ENCODE assay signal across 8 cellular contexts in genomic region chr14:75123991-75124390, GRCh38. TPM values are rescaled to one million over a fixed set of nuclear protein-coding genes. Genes with fewer than 3 reads are reported as not detected.
DNase-seq lines count a peak whose midpoint lies in the region; ATAC-seq and TF ChIP-seq lines count a peak whose summit lies in the region.

No MANE protein-coding gene starts in this region.

- dilution Hi-C loops in mammary epithelial cell (cut with HindIII; ENCODE audit: low sequenced_read_pairs): no loop called here

- H3K4me1 ChIP-seq in mammary epithelial cell (ENCODE audit: insufficient read depth, low read length): peaks cover 37% of the 10 kb centered on the region
- H3K4me1 ChIP-seq in neuronal stem cell (ENCODE audit: control insufficient read depth in 2 of 2, insufficient read depth in 1 of 2, low read depth in 1 of 2, low read length in 2 of 2): peaks cover 0 to 10% of the 10 kb centered on the region in 2 donors

- H3K4me2 ChIP-seq in mammary epithelial cell (ENCODE audit: insufficient read depth, low read depth, low read length) (peak overlapping the region; percentile 34), neuronal stem cell (ENCODE audit: insufficient read depth, low read length, poor library complexity, severe bottlenecking) (no peak overlapping the region)

- H2BK15ac ChIP-seq in neuronal stem cell (ENCODE audit: low read length): no peak overlapping the region

- no peaks in the 10 kb centered on the region for H4K20me1 ChIP-seq in mammary epithelial cell (ENCODE audit: insufficient read depth, low read length)

- H3K14ac ChIP-seq in neuronal stem cell (ENCODE audit: low read length): no peak overlapping the region

- in situ Hi-C loops in mammary epithelial cell (cut with MboI; ENCODE audit: low sequenced_read_pairs in 2 of 2): loop anchor here in 1 of 2 donors (10.0 kb wide), 1 partner anchor 371 kb away; no protein-coding TSS in a partner anchor

- no peak overlapping the region for H2BK12ac ChIP-seq in neuronal stem cell (ENCODE audit: low read length)

- CTCF ChIA-PET in mammary epithelial cell (lab: Charles Lee; ENCODE audit: low non-redundant PET): interaction anchor here (0.7 kb wide), 1 partner anchor 171 kb away, joined by 5 read pairs; no protein-coding TSS in a partner anchor

- no peak overlapping the region for H3K4me3 ChIP-seq in mammary epithelial cell (replicated peaks in 1 of 3; ENCODE audit: insufficient read depth in 1 of 3, low read depth in 2 of 3, low read length in 3 of 3)
- H3K4me3 ChIP-seq in neuronal stem cell (ENCODE audit: low read length in 2 of 2): no peak overlapping the region

- no peak for TF ChIP-seq CTCF in mammary epithelial cell (conservative IDR thresholded peaks at IDR 0.05 in 1 of 2, IDR thresholded peaks at IDR 0.05 in 1 of 2; ENCODE audit: extremely low read depth in 1 of 2, insufficient read depth in 1 of 2, low read depth in 1 of 2, low read length in 2 of 2)

- peak; percentile 81 for DNase-seq in EL
- DNase-seq in RKO (ENCODE audit: low spot score): peak; percentile 84
- DNase-seq in mammary epithelial cell: peak; percentile 76
- no peak for DNase-seq in neuronal stem cell (ENCODE audit: low spot score)
- no peak for DNase-seq in NCI-H510A treated with DMSO at 0.1 percent for 48 hours (lab: John Stamatoyannopoulos, UW)

- H3K79me2 ChIP-seq in mammary epithelial cell (ENCODE audit: insufficient read depth, low read length): peaks cover 35% of the 10 kb centered on the region

- no peak overlapping the region for H3K18ac ChIP-seq in neuronal stem cell (ENCODE audit: low read length)

- no peak overlapping the region for H2AK5ac ChIP-seq in neuronal stem cell (ENCODE audit: low read depth, low read length)

- H2AFZ ChIP-seq in mammary epithelial cell (ENCODE audit: low read depth, low read length) (peak overlapping the region; percentile 53), neuronal stem cell (ENCODE audit: low read length) (peak overlapping the region; percentile 36)

- no peak overlapping the region for H4K8ac ChIP-seq in neuronal stem cell (ENCODE audit: low read depth, low read length)

- BruUV-seq in mammary epithelial cell (replicated peaks; lab: Mats Ljungman, UMichigan): no TSS peak

- intact Hi-C loops in mammary epithelial cell (cut with micrococcal nuclease): no loop called here

- no peak overlapping the region for H3K4ac ChIP-seq in neuronal stem cell (ENCODE audit: low read length)

- ATAC-seq in HG02840 (IDR thresholded peaks at IDR 0.05; ENCODE audit: low FRiP score, unreplicated experiment) (no peak), HG03442 (IDR thresholded peaks at IDR 0.05; ENCODE audit: unreplicated experiment) (no peak), GM21360 (IDR thresholded peaks at IDR 0.05; ENCODE audit: unreplicated experiment) (no peak)

- H3K27ac ChIP-seq in mammary epithelial cell (ENCODE audit: insufficient read depth, low read depth, low read length) (peak overlapping the region; percentile 38), neuronal stem cell (replicated peaks; ENCODE audit: low read length) (no peak overlapping the region)

- H2BK5ac ChIP-seq in neuronal stem cell (ENCODE audit: low read length): no peak overlapping the region

- WGBS in mammary epithelial cell (ENCODE audit: low coverage, missing lambda C conversion rate): 45% methylated on average over 7 of the region's 7 CpGs
- WGBS in neuronal stem cell (ENCODE audit: extremely low coverage in 2 of 2, insufficient read length in 2 of 2, insufficient replicate concordance in 1 of 2), 2 donors: no CpG with 5 or more reads among the region's 7 CpGs

- H3K9ac ChIP-seq in mammary epithelial cell (ENCODE audit: insufficient read depth, low read length) (no peak overlapping the region), neuronal stem cell (ENCODE audit: low read depth, low read length, poor library complexity) (no peak overlapping the region)

- H2BK120ac ChIP-seq in neuronal stem cell (ENCODE audit: low read depth, low read length): no peak overlapping the region

- peaks cover 2% of the 10 kb centered on the region for H3K79me1 ChIP-seq in neuronal stem cell (ENCODE audit: low read depth, low read length)

- H4K91ac ChIP-seq in neuronal stem cell (ENCODE audit: low read depth, low read length, poor library complexity): no peak overlapping the region

- H3K9me3 ChIP-seq in mammary epithelial cell (replicated peaks; ENCODE audit: insufficient read depth, low read length): no peaks in the 10 kb centered on the region
- no peaks in the 10 kb centered on the region for H3K9me3 ChIP-seq in neuronal stem cell (replicated peaks in 1 of 2; ENCODE audit: control insufficient read depth in 2 of 2, insufficient read depth in 1 of 2, low read depth in 1 of 2, low read length in 2 of 2)

- no peak overlapping the region for H3K23ac ChIP-seq in neuronal stem cell (ENCODE audit: low read depth, low read length, poor library complexity)

- peaks cover 10% of the 10 kb centered on the region for H3K36me3 ChIP-seq in mammary epithelial cell (ENCODE audit: insufficient read depth, low read length)
- H3K36me3 ChIP-seq in neuronal stem cell (replicated peaks in 1 of 2; ENCODE audit: control insufficient read depth in 2 of 2, insufficient read depth in 2 of 2, low read length in 2 of 2): peaks cover 5 to 23% of the 10 kb centered on the region in 2 donors

- H3K27me3 ChIP-seq in mammary epithelial cell (ENCODE audit: insufficient read depth, low read length) (no peaks in the 10 kb centered on the region), neuronal stem cell (ENCODE audit: control insufficient read depth in 3 of 3, insufficient read depth in 3 of 3, low read depth in 1 of 3, low read length in 3 of 3) (no peaks in the 10 kb centered on the region)

RNA-seq across cellular contexts. Expression of gene NEK9, which starts 2.9 kb away (rescaled TPM):
- total RNA-seq in mammary epithelial cell: 10 to 100 TPM; 31.7 to 58.0 TPM
- polyA plus RNA-seq in mammary epithelial cell: 17.7 TPM
- 54.9 TPM for polyA minus RNA-seq in mammary epithelial cell
- 39.3 TPM for polyA plus RNA-seq in neuronal stem cell (2013, experiment 1 of 2)
- polyA plus RNA-seq in neuronal stem cell (2013, experiment 2 of 2): 39.5 TPM

RNA-seq across cellular contexts. Expression of gene TMED10, which starts 52.4 kb away (rescaled TPM):
- 100 to 1,000 TPM; 389 to 397 TPM for total RNA-seq in mammary epithelial cell
- polyA plus RNA-seq in mammary epithelial cell: 385 TPM
- polyA minus RNA-seq in mammary epithelial cell: 522 TPM
- 134 TPM for polyA plus RNA-seq in neuronal stem cell (2013, experiment 1 of 2)
- polyA plus RNA-seq in neuronal stem cell (2013, experiment 2 of 2): 130 TPM

RNA-seq across cellular contexts. Expression of gene ZC2HC1C, which starts 54.5 kb away (rescaled TPM):
- under 1 TPM; 0.17 to 0.89 TPM for total RNA-seq in mammary epithelial cell
- 0.94 TPM for polyA plus RNA-seq in mammary epithelial cell
- polyA minus RNA-seq in mammary epithelial cell: not detected
- polyA plus RNA-seq in neuronal stem cell (2013, experiment 1 of 2): 1.5 TPM
- polyA plus RNA-seq in neuronal stem cell (2013, experiment 2 of 2): 1.1 TPM

Comparison
In these comparisons a context has a peak if more than half of its experiments do, and no peak if none do; other contexts are left out.
1. DNase-seq: peak in EL (single experiment), RKO (single experiment) and mammary epithelial cell (single experiment); none in neuronal stem cell (single experiment) and NCI-H510A treated with DMSO at 0.1 percent for 48 hours (single experiment).